8 cellular contexts compared by ENCODE assay signal in genomic region chr9:128921881-128922763, GRCh38. TPM values are rescaled to one million over a fixed set of nuclear protein-coding genes. Genes with fewer than 3 reads are reported as not detected.
DNase-seq lines count a peak whose midpoint lies in the region; ATAC-seq and TF ChIP-seq lines count a peak whose summit lies in the region.

No MANE protein-coding gene starts in this region.

- ATAC-seq in lung (ENCODE audit: insufficient read depth, low FRiP score): peak; percentile 73
- no peak for ATAC-seq in GM18867 (IDR thresholded peaks at IDR 0.05; ENCODE audit: unreplicated experiment)

- DNase-seq in activated T-cell treated with anti-CD3 and anti-CD28 coated beads, Interleukin-2, amount 50 U/mL, for 24 hours: no peak
- DNase-seq in activated T-cell treated with anti-CD3 and anti-CD28 coated beads for 4 hours (no peak), lung (ENCODE audit: low spot score) (peak; percentile 70), type B pancreatic cell (ENCODE audit: extremely low spot score, unreplicated experiment) (no peak), NCI-H774 (lab: John Stamatoyannopoulos, UW) (no peak)
- DNase-seq in activated T-helper 2 cell treated with anti-CD3 and anti-CD28 coated beads, Interferon-gamma antibody, Interleukin-2, Interleukin-4, amounts not matched to agents 10 μg/mL and 5 μg/mL and 100 μg/mL, durations not matched to agents 14 hours and 24 hours and 36 hours (ENCODE audit: low spot score): no peak

- peak overlapping the region; percentile 31 for H3K4me3 Mint-ChIP-seq in activated T-cell treated with anti-CD3 and anti-CD28 coated beads, Interleukin-2, amount 50 U/mL, for 24 hours
- H3K4me3 Mint-ChIP-seq in type B pancreatic cell: peak overlapping the region; percentile 87
- no peak overlapping the region for H3K4me3 Mint-ChIP-seq in activated T-helper 2 cell treated with anti-CD3 and anti-CD28 coated beads, Interferon-gamma antibody, Interleukin-2, Interleukin-4, amounts not matched to agents 10 μg/mL and 5 μg/mL and 100 μg/mL, durations not matched to agents 14 hours and 24 hours and 36 hours (ENCODE audit: low read depth)

- no peak overlapping the region for H3K27ac Mint-ChIP-seq in activated T-cell treated with anti-CD3 and anti-CD28 coated beads, Interleukin-2, amount 50 U/mL, for 24 hours
- H3K27ac Mint-ChIP-seq in type B pancreatic cell: peak overlapping the region; percentile 83
- no peak overlapping the region for H3K27ac Mint-ChIP-seq in activated T-helper 2 cell treated with anti-CD3 and anti-CD28 coated beads, Interferon-gamma antibody, Interleukin-2, Interleukin-4, amounts not matched to agents 10 μg/mL and 5 μg/mL and 100 μg/mL, durations not matched to agents 14 hours and 24 hours and 36 hours

- H3K9me3 Mint-ChIP-seq in activated T-cell treated with anti-CD3 and anti-CD28 coated beads, Interleukin-2, amount 50 U/mL, for 24 hours: no peaks in the 10 kb centered on the region
- no peaks in the 10 kb centered on the region for H3K9me3 Mint-ChIP-seq in type B pancreatic cell
- H3K9me3 Mint-ChIP-seq in activated T-helper 2 cell treated with anti-CD3 and anti-CD28 coated beads, Interferon-gamma antibody, Interleukin-2, Interleukin-4, amounts not matched to agents 10 μg/mL and 5 μg/mL and 100 μg/mL, durations not matched to agents 14 hours and 24 hours and 36 hours: no peaks in the 10 kb centered on the region

- H3K27ac ChIP-seq in ectodermal cell (ENCODE audit: insufficient read depth, low read depth, low read length, poor library complexity, severe bottlenecking): peak overlapping the region; percentile 76
- H3K27ac ChIP-seq in lung (ENCODE audit: low read depth in 1 of 2, low read length in 1 of 2): peak overlapping the region; percentile 82 to 92

- no peak for TF ChIP-seq CTCF in lung (IDR thresholded peaks at IDR 0.05; ENCODE audit: control extremely low read depth, extremely low read depth)
- TF ChIP-seq CTCF in type B pancreatic cell (conservative IDR thresholded peaks at IDR 0.05): peak; percentile 42

- intact Hi-C loops in activated T-helper 2 cell treated with anti-CD3 and anti-CD28 coated beads, Interferon-gamma antibody, Interleukin-2, Interleukin-4, amounts not matched to agents 10 μg/mL and 5 μg/mL and 100 μg/mL, durations not matched to agents 14 hours and 24 hours and 36 hours (cut with micrococcal nuclease): no loop called here

- H3K27me3 Mint-ChIP-seq in activated T-cell treated with anti-CD3 and anti-CD28 coated beads, Interleukin-2, amount 50 U/mL, for 24 hours: no peaks in the 10 kb centered on the region
- no peaks in the 10 kb centered on the region for H3K27me3 Mint-ChIP-seq in type B pancreatic cell
- H3K27me3 Mint-ChIP-seq in activated T-helper 2 cell treated with anti-CD3 and anti-CD28 coated beads, Interferon-gamma antibody, Interleukin-2, Interleukin-4, amounts not matched to agents 10 μg/mL and 5 μg/mL and 100 μg/mL, durations not matched to agents 14 hours and 24 hours and 36 hours (ENCODE audit: low read depth): peaks cover 2% of the 10 kb centered on the region

- peaks cover 17% of the 10 kb centered on the region for H3K36me3 Mint-ChIP-seq in activated T-cell treated with anti-CD3 and anti-CD28 coated beads, Interleukin-2, amount 50 U/mL, for 24 hours (ENCODE audit: low read depth)
- peaks cover 4% of the 10 kb centered on the region for H3K36me3 Mint-ChIP-seq in type B pancreatic cell
- peaks cover 17% of the 10 kb centered on the region for H3K36me3 Mint-ChIP-seq in activated T-helper 2 cell treated with anti-CD3 and anti-CD28 coated beads, Interferon-gamma antibody, Interleukin-2, Interleukin-4, amounts not matched to agents 10 μg/mL and 5 μg/mL and 100 μg/mL, durations not matched to agents 14 hours and 24 hours and 36 hours (ENCODE audit: low read depth)

- no peaks in the 10 kb centered on the region for H3K9me3 ChIP-seq in ectodermal cell (ENCODE audit: control insufficient read depth, low read length)
- H3K9me3 ChIP-seq in lung (ENCODE audit: control insufficient read depth in 2 of 2, insufficient read depth in 1 of 2, low read length in 1 of 2): no peaks in the 10 kb centered on the region

- H3K4me3 ChIP-seq in ectodermal cell (ENCODE audit: insufficient read depth, low read depth, low read length): peak overlapping the region; percentile 53
- peak overlapping the region; percentile 2 for H3K4me3 ChIP-seq in lung

- H3K27me3 ChIP-seq in ectodermal cell (ENCODE audit: control insufficient read depth, insufficient read depth, low read length, poor library complexity, severe bottlenecking) (no peaks in the 10 kb centered on the region), lung (ENCODE audit: control insufficient read depth, insufficient read depth) (no peaks in the 10 kb centered on the region)

- H3K36me3 ChIP-seq in ectodermal cell (ENCODE audit: control insufficient read depth, insufficient read depth, low read length) (peaks cover 9% of the 10 kb centered on the region), lung (ENCODE audit: control insufficient read depth in 2 of 2, insufficient read depth in 2 of 2, low read length in 2 of 2) (peaks cover 0 to 8% of the 10 kb centered on the region in 2 donors)

- 6 to 7% methylated on average over 31 to 32 of the region's 32 CpGs for WGBS in ectodermal cell, 2 experiments
- WGBS in lung, 2 donors: 18 to 19% methylated on average over 30 to 32 of the region's 32 CpGs

- H3K4me1 ChIP-seq in ectodermal cell (ENCODE audit: control insufficient read depth, insufficient read depth, low read length) (peaks cover 11% of the 10 kb centered on the region), lung (ENCODE audit: control insufficient read depth in 2 of 2, insufficient read depth in 2 of 2, low read length in 2 of 2) (peaks cover 9 to 28% of the 10 kb centered on the region in 2 donors)

- peaks cover 7% of the 10 kb centered on the region for H3K4me1 Mint-ChIP-seq in activated T-cell treated with anti-CD3 and anti-CD28 coated beads, Interleukin-2, amount 50 U/mL, for 24 hours (ENCODE audit: low read depth)
- H3K4me1 Mint-ChIP-seq in type B pancreatic cell (ENCODE audit: unreplicated experiment): peaks cover 10% of the 10 kb centered on the region
- H3K4me1 Mint-ChIP-seq in activated T-helper 2 cell treated with anti-CD3 and anti-CD28 coated beads, Interferon-gamma antibody, Interleukin-2, Interleukin-4, amounts not matched to agents 10 μg/mL and 5 μg/mL and 100 μg/mL, durations not matched to agents 14 hours and 24 hours and 36 hours (ENCODE audit: low read depth): peaks cover 6% of the 10 kb centered on the region

RNA-seq across cellular contexts. Expression of gene PHYHD1, which starts 1.3 kb away (rescaled TPM):
- 17.8 TPM for polyA plus RNA-seq in ectodermal cell (2013, experiment 1 of 4)
- 27.0 TPM for polyA plus RNA-seq in ectodermal cell (2013, experiment 2 of 4)
- polyA plus RNA-seq in ectodermal cell (2013, experiment 3 of 4): 17.3 TPM
- polyA plus RNA-seq in ectodermal cell (2013, experiment 4 of 4): 22.4 TPM
- total RNA-seq in lung (10 to 100 TPM; 25.5 to 66.5 TPM), type B pancreatic cell (ENCODE audit: low replicate concordance) (10.0 and 14.3 TPM in 2 replicates)
- 10 to 100 TPM; 21.4 to 86.3 TPM for polyA plus RNA-seq in lung
- total RNA-seq in activated T-helper 2 cell treated with anti-CD3 and anti-CD28 coated beads, Interferon-gamma antibody, Interleukin-2, Interleukin-4, amounts not matched to agents 10 μg/mL and 5 μg/mL and 100 μg/mL, durations not matched to agents 14 hours and 24 hours and 36 hours: 0.44 and 0.68 TPM in 2 replicates

RNA-seq across cellular contexts. Expression of gene DOLK, which starts 25.3 kb away (rescaled TPM):
- polyA plus RNA-seq in ectodermal cell (2013, experiment 1 of 4): 19.8 TPM
- polyA plus RNA-seq in ectodermal cell (2013, experiment 2 of 4): 20.7 TPM
- polyA plus RNA-seq in ectodermal cell (2013, experiment 3 of 4): 15.1 TPM
- 17.7 TPM for polyA plus RNA-seq in ectodermal cell (2013, experiment 4 of 4)
- total RNA-seq in lung: 10 to 100 TPM; 10.6 to 17.9 TPM
- polyA plus RNA-seq in lung: 10 to 100 TPM in 1 of 2 donors, 1 to 10 TPM in 1; 9.6 to 19.1 TPM
- total RNA-seq in type B pancreatic cell (ENCODE audit: low replicate concordance): 18.8 and 21.6 TPM in 2 replicates
- total RNA-seq in activated T-helper 2 cell treated with anti-CD3 and anti-CD28 coated beads, Interferon-gamma antibody, Interleukin-2, Interleukin-4, amounts not matched to agents 10 μg/mL and 5 μg/mL and 100 μg/mL, durations not matched to agents 14 hours and 24 hours and 36 hours: 13.0 and 13.3 TPM in 2 replicates

RNA-seq across cellular contexts. Expression of gene NUP188, which starts 25.4 kb away (rescaled TPM):
- polyA plus RNA-seq in ectodermal cell (2013, experiment 1 of 4): 73.3 TPM
- 78.9 TPM for polyA plus RNA-seq in ectodermal cell (2013, experiment 2 of 4)
- polyA plus RNA-seq in ectodermal cell (2013, experiment 3 of 4): 51.7 TPM
- 58.0 TPM for polyA plus RNA-seq in ectodermal cell (2013, experiment 4 of 4)
- 10 to 100 TPM; 39.3 to 48.5 TPM for total RNA-seq in lung
- polyA plus RNA-seq in lung: 10 to 100 TPM; 17.0 to 24.9 TPM
- 36.4 and 63.7 TPM in 2 replicates for total RNA-seq in type B pancreatic cell (ENCODE audit: low replicate concordance)
- total RNA-seq in activated T-helper 2 cell treated with anti-CD3 and anti-CD28 coated beads, Interferon-gamma antibody, Interleukin-2, Interleukin-4, amounts not matched to agents 10 μg/mL and 5 μg/mL and 100 μg/mL, durations not matched to agents 14 hours and 24 hours and 36 hours: 161 and 175 TPM in 2 replicates

RNA-seq across cellular contexts. Expression of gene LRRC8A, which starts 40.2 kb away (rescaled TPM):
- polyA plus RNA-seq in ectodermal cell (2013, experiment 1 of 4): 50.2 TPM
- polyA plus RNA-seq in ectodermal cell (2013, experiment 2 of 4): 51.3 TPM
- 36.5 TPM for polyA plus RNA-seq in ectodermal cell (2013, experiment 3 of 4)
- 38.5 TPM for polyA plus RNA-seq in ectodermal cell (2013, experiment 4 of 4)
- 10 to 100 TPM; 30.4 to 60.8 TPM for total RNA-seq in lung
- polyA plus RNA-seq in lung: 10 to 100 TPM; 26.6 to 66.9 TPM
- total RNA-seq in type B pancreatic cell (ENCODE audit: low replicate concordance): 33.2 and 38.2 TPM in 2 replicates
- 24.9 and 25.4 TPM in 2 replicates for total RNA-seq in activated T-helper 2 cell treated with anti-CD3 and anti-CD28 coated beads, Interferon-gamma antibody, Interleukin-2, Interleukin-4, amounts not matched to agents 10 μg/mL and 5 μg/mL and 100 μg/mL, durations not matched to agents 14 hours and 24 hours and 36 hours

RNA-seq across cellular contexts. Expression of gene KYAT1, which starts 40.4 kb away (rescaled TPM):
- polyA plus RNA-seq in ectodermal cell (2013, experiment 1 of 4): 19.9 TPM
- 20.3 TPM for polyA plus RNA-seq in ectodermal cell (2013, experiment 2 of 4)
- polyA plus RNA-seq in ectodermal cell (2013, experiment 3 of 4): 17.3 TPM
- 19.9 TPM for polyA plus RNA-seq in ectodermal cell (2013, experiment 4 of 4)
- 1 to 10 TPM; 4.6 to 7.7 TPM for total RNA-seq in lung
- polyA plus RNA-seq in lung: 1 to 10 TPM; 4.5 to 5.0 TPM
- total RNA-seq in type B pancreatic cell (ENCODE audit: low replicate concordance): 4.0 and 11.5 TPM in 2 replicates
- total RNA-seq in activated T-helper 2 cell treated with anti-CD3 and anti-CD28 coated beads, Interferon-gamma antibody, Interleukin-2, Interleukin-4, amounts not matched to agents 10 μg/mL and 5 μg/mL and 100 μg/mL, durations not matched to agents 14 hours and 24 hours and 36 hours: 13.6 and 14.0 TPM in 2 replicates
